In genomic region chr12:120264086-120264485, GRCh38 we compare ENCODE assay signal across 9 cellular contexts. TPM values are rescaled to one million over a fixed set of nuclear protein-coding genes. Genes with fewer than 3 reads are reported as not detected.
DNase-seq lines count a peak whose midpoint lies in the region; ATAC-seq, FAIRE-seq and TF ChIP-seq lines count a peak whose summit lies in the region.
"Had no signal": no experiment of that assay in that cellular context is flagged by ENCODE, and none has a peak within 500 bp of the region (broad histone marks: within the 10 kb centered on the region; RNA-seq: fewer than 3 reads in every experiment).

No MANE protein-coding gene starts in this region.

- H3K4me2 ChIP-seq in A549: peak overlapping the region; percentile 100

- peak overlapping the region in 8 of 9 donors; percentile 86 to 97 (median 92) for H3K27ac Mint-ChIP-seq in naive thymus-derived CD4-positive, alpha-beta T cell

- peak; percentile 5 to 32; a peak in 3 of 6 replicates for ATAC-seq in A549
- no peak for ATAC-seq in naive thymus-derived CD4-positive, alpha-beta T cell
- no peak for ATAC-seq in GM21528 (IDR thresholded peaks at IDR 0.05; ENCODE audit: low FRiP score, unreplicated experiment)
- no peak for ATAC-seq in HG03520 (IDR thresholded peaks at IDR 0.05; ENCODE audit: unreplicated experiment)
- no peak for ATAC-seq in GM19397 (IDR thresholded peaks at IDR 0.05; ENCODE audit: unreplicated experiment)

- TF ChIP-seq POLR2A in A549 (IDR thresholded peaks at IDR 0.05; ENCODE audit: low read length): no peak

- H3K27me3 ChIP-seq in naive thymus-derived CD4-positive, alpha-beta T cell (ENCODE audit: control insufficient read depth in 2 of 2, insufficient read depth in 2 of 2, low read length in 2 of 2): no peaks in the 10 kb centered on the region

- H3K36me3 ChIP-seq in naive thymus-derived CD4-positive, alpha-beta T cell (ENCODE audit: control insufficient read depth in 2 of 3, insufficient read depth in 3 of 3, low read length in 3 of 3): peaks cover 0 to 10% (median 0%) of the 10 kb centered on the region in 3 experiments

- TF ChIP-seq EP300 in A549 (IDR thresholded peaks at IDR 0.05): no peak

- peak overlapping the region; percentile 99 for H3K4me3 ChIP-seq in A549
- H3K4me3 ChIP-seq in naive thymus-derived CD4-positive, alpha-beta T cell (ENCODE audit: low read length): peak overlapping the region; percentile 76

- no peak for DNase-seq in A549 (ENCODE audit: low read depth in 1 of 2, low spot score in 1 of 2)
- no peak for DNase-seq in RWPE1 (ENCODE audit: low spot score)
- no peak for DNase-seq in epithelial cell of prostate (ENCODE audit: low read depth, low spot score)
- DNase-seq in naive thymus-derived CD4-positive, alpha-beta T cell: no peak
- no peak for DNase-seq in SW 1271 (lab: John Stamatoyannopoulos, UW)

- intact Hi-C loops in naive thymus-derived CD4-positive, alpha-beta T cell (cut with micrococcal nuclease): loop anchor here (2.0 kb wide), 3 partner anchors 15 to 275 kb away; partner anchors contain the start of genes BICDL1 (in 1 of the 2) and RNU4-2 (in 1 of the 2)

- peak overlapping the region; percentile 89 to 100 (median 93) for H3K4me3 Mint-ChIP-seq in naive thymus-derived CD4-positive, alpha-beta T cell

- H3K27ac ChIP-seq in A549 (peak overlapping the region; percentile 99), RWPE1 (peak overlapping the region; percentile 96), epithelial cell of prostate (peak overlapping the region; percentile 98)
- H3K27ac ChIP-seq in naive thymus-derived CD4-positive, alpha-beta T cell (ENCODE audit: low read depth, low read length): peak overlapping the region; percentile 91

- no peak for FAIRE-seq in A549 (lab: Jason Lieb, UNC)
- FAIRE-seq: colon had no signal

- TF ChIP-seq RAD21 in A549 (conservative IDR thresholded peaks at IDR 0.05 in 1 of 2, IDR thresholded peaks at IDR 0.05 in 1 of 2): no peak

- CTCF ChIA-PET in A549 (lab: Yijun Ruan, JAX): interaction anchor here (0.9 to 43.7 kb wide), 5 partner anchors 19 to 65 kb away, joined by 4 to 1367 read pairs (median 4); no protein-coding TSS in a partner anchor
- CTCF ChIA-PET in RWPE1 (lab: Yijun Ruan, JAX): interaction anchor here (0.6 to 9.2 kb wide), 4 partner anchors 17 to 34 kb away, joined by 3 to 142 read pairs (median 6); no protein-coding TSS in a partner anchor
- CTCF ChIA-PET in naive thymus-derived CD4-positive, alpha-beta T cell (lab: Charles Lee): interaction anchor here (0.6 to 11.2 kb wide), 9 partner anchors 10 to 182 kb away, joined by 3 to 286 read pairs (median 9); partner anchors contain the start of genes GATC, RNU4-2 and TRIAP1

- no peaks in the 10 kb centered on the region for H3K27me3 Mint-ChIP-seq in naive thymus-derived CD4-positive, alpha-beta T cell

- 45% methylated on average over 6 of the region's 6 CpGs for WGBS in A549 (ENCODE audit: missing lambda C conversion rate)

- no peaks in the 10 kb centered on the region for H3K9me3 ChIP-seq in A549
- no peaks in the 10 kb centered on the region for H3K9me3 ChIP-seq in naive thymus-derived CD4-positive, alpha-beta T cell (ENCODE audit: control insufficient read depth in 2 of 3, low read length in 3 of 3)

- no peak for TF ChIP-seq CTCF in A549 (IDR thresholded peaks at IDR 0.05)
- no peak for TF ChIP-seq CTCF in RWPE1 (conservative IDR thresholded peaks at IDR 0.05; ENCODE audit: low read depth)

- no peaks in the 10 kb centered on the region for H3K9me3 Mint-ChIP-seq in naive thymus-derived CD4-positive, alpha-beta T cell

- peaks cover 32 to 60% (median 48%) of the 10 kb centered on the region in 7 donors for H3K4me1 Mint-ChIP-seq in naive thymus-derived CD4-positive, alpha-beta T cell

- peaks cover 3 to 39% (median 9%) of the 10 kb centered on the region in 5 donors for H3K36me3 Mint-ChIP-seq in naive thymus-derived CD4-positive, alpha-beta T cell

- peaks cover 51% of the 10 kb centered on the region for H3K4me1 ChIP-seq in A549
- peaks cover 44 to 56% of the 10 kb centered on the region in 2 donors for H3K4me1 ChIP-seq in naive thymus-derived CD4-positive, alpha-beta T cell (ENCODE audit: control insufficient read depth in 2 of 2, insufficient read depth in 2 of 2, low read length in 2 of 2)

- POLR2A ChIA-PET in A549 (lab: Yijun Ruan, JAX): interaction anchor here (0.6 to 4.9 kb wide), 7 partner anchors 17 to 63 kb away, joined by 4 to 47 read pairs (median 13); partner anchors contain the start of genes RNU4-2 and RPLP0
- POLR2A ChIA-PET in RWPE1 (lab: Yijun Ruan, JAX; ENCODE audit: low non-redundant PET): interaction anchor here (0.6 to 5.1 kb wide), 7 partner anchors 24 to 147 kb away, joined by 3 to 64 read pairs (median 5); no protein-coding TSS in a partner anchor
- POLR2A ChIA-PET in naive thymus-derived CD4-positive, alpha-beta T cell (lab: Charles Lee): interaction anchor here (1.5 to 9.6 kb wide), 6 partner anchors 13 to 63 kb away, joined by 6 to 235 read pairs (median 115); partner anchors contain the start of genes RNU4-1, RNU4-2 and RPLP0

TF ChIP-seq in A549, 52 proteins besides CTCF, POLR2A, EP300 and RAD21:
- TF ChIP-seq BCL3 (IDR thresholded peaks at IDR 0.05): no peak
- TF ChIP-seq HOXA7 (CRISPR knock-in tag; IDR thresholded peaks at IDR 0.05): no peak

RNA-seq across cellular contexts. Expression of gene PXN, which starts 1.4 kb away (rescaled TPM):
- 40.1 and 62.8 TPM in 2 replicates for polyA plus RNA-seq in A549 (2011; rRNA removed)
- polyA plus RNA-seq in A549 (2012; cell fraction: cytosol; rRNA removed): 67.2 and 97.2 TPM in 2 replicates
- 165 and 170 TPM in 2 replicates for polyA plus RNA-seq in A549 (2012; cell fraction: nucleus; rRNA removed)
- 97.0 to 102 TPM (median 98.6 TPM) in 3 replicates for polyA plus RNA-seq in A549 (2017; fragmentation: RNase III; extraction: RNeasy Plus Mini Kit Qiagen cat#74134 plus additional on column Dnase treatment)
- 44.1 and 64.3 TPM in 2 replicates for polyA minus RNA-seq in A549 (2011; rRNA and poly(A)+ RNA removed)
- total RNA-seq in naive thymus-derived CD4-positive, alpha-beta T cell: 100 to 1,000 TPM; 103 to 202 (median 158) TPM
- 100 to 1,000 TPM in 1 of 2 donors, 10 to 100 TPM in 1; 84.3 to 114 TPM for polyA plus RNA-seq in naive thymus-derived CD4-positive, alpha-beta T cell

RNA-seq across cellular contexts. Expression of gene RNU4-2, which starts 27.6 kb away (rescaled TPM):
- under 0.01 TPM in 1 of 2 replicates, not detected in the other for polyA plus RNA-seq in A549 (2011; rRNA removed)
- not detected in 2 replicates for polyA plus RNA-seq in A549 (2012; cell fraction: cytosol; rRNA removed)
- not detected in 2 replicates for polyA plus RNA-seq in A549 (2012; cell fraction: nucleus; rRNA removed)
- not detected in 3 replicates for polyA plus RNA-seq in A549 (2017; fragmentation: RNase III; extraction: RNeasy Plus Mini Kit Qiagen cat#74134 plus additional on column Dnase treatment)
- polyA minus RNA-seq in A549 (2011; rRNA and poly(A)+ RNA removed): under 0.01 TPM in 2 replicates
- total RNA-seq in naive thymus-derived CD4-positive, alpha-beta T cell: over 10,000 TPM in 2 of 5 experiments, 1,000 to 10,000 TPM in 3; 3,296 to 19,276 (median 7,985) TPM
- polyA plus RNA-seq in naive thymus-derived CD4-positive, alpha-beta T cell: not detected

RNA-seq across cellular contexts. Expression of gene RNU4-1, which starts 29.0 kb away (rescaled TPM):
- polyA plus RNA-seq in A549 (2011; rRNA removed) (not detected in 2 replicates), A549 (2017; fragmentation: RNase III; extraction: RNeasy Plus Mini Kit Qiagen cat#74134 plus additional on column Dnase treatment) (not detected in 3 replicates)
- polyA plus RNA-seq in A549 (2012; cell fraction: cytosol; rRNA removed): not detected in 2 replicates
- not detected in 2 replicates for polyA plus RNA-seq in A549 (2012; cell fraction: nucleus; rRNA removed)
- polyA minus RNA-seq in A549 (2011; rRNA and poly(A)+ RNA removed): under 0.01 TPM in 2 replicates
- 1,000 to 10,000 TPM in 3 of 5 experiments, 100 to 1,000 TPM in 2; 319 to 3,107 (median 1,510) TPM for total RNA-seq in naive thymus-derived CD4-positive, alpha-beta T cell
- polyA plus RNA-seq in naive thymus-derived CD4-positive, alpha-beta T cell: not detected

RNA-seq across cellular contexts. Expression of gene SIRT4, which starts 38.0 kb away (rescaled TPM):
- polyA plus RNA-seq in A549 (2011; rRNA removed): 1.6 and 2.6 TPM in 2 replicates
- 0.52 and 0.79 TPM in 2 replicates for polyA plus RNA-seq in A549 (2012; cell fraction: cytosol; rRNA removed)
- polyA plus RNA-seq in A549 (2012; cell fraction: nucleus; rRNA removed): 0.29 and 0.34 TPM in 2 replicates
- polyA plus RNA-seq in A549 (2017; fragmentation: RNase III; extraction: RNeasy Plus Mini Kit Qiagen cat#74134 plus additional on column Dnase treatment): 0.87 to 1.6 TPM (median 0.95 TPM) in 3 replicates
- polyA minus RNA-seq in A549 (2011; rRNA and poly(A)+ RNA removed): 1.2 and 1.3 TPM in 2 replicates
- total RNA-seq in naive thymus-derived CD4-positive, alpha-beta T cell: 1 to 10 TPM; 1.6 to 6.0 (median 4.0) TPM
- 1 to 10 TPM; 3.1 TPM for polyA plus RNA-seq in naive thymus-derived CD4-positive, alpha-beta T cell

Comparison
In these comparisons a context has a peak if more than half of its experiments do, and no peak if none do; other contexts are left out.
1. ATAC-seq: peak in A549 (2 of 2); none in naive thymus-derived CD4-positive, alpha-beta T cell (single experiment), GM21528 (single experiment), HG03520 (single experiment) and GM19397 (single experiment).
2. Peak in every context shown above with its lines, with median percentiles within 50 percentile points of each other: H3K27ac ChIP-seq.